10 cellular contexts compared by ENCODE assay signal in the genomic region with DNA sequence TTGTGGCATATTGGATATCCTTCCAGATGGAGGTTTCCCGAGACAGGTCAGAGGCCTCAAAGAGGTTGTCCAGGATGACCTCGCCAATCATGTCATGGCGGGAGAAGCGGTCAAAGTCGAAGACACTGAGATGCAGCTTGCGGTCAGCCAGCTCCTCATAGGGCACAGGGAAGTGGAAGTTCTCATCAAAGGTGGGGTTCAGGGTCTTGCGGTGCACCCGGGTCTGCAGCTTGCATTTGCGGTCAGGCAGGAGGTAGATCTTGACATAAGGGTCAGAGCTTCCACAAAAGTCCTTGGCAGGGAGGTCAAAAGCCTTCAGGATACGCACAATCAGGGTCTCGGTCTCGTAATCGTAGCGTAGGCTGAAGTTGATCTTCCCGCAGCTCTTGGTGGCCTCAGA. TPM values are rescaled to one million over a fixed set of nuclear protein-coding genes. Genes with fewer than 3 reads are reported as not detected.
"Had no signal": no experiment of that assay in that cellular context is flagged by ENCODE, and none has a peak within 500 bp of the region (broad histone marks: within the 10 kb centered on the region; RNA-seq: fewer than 3 reads in every experiment).

No MANE protein-coding gene starts in this region.

- H3K36me3 ChIP-seq: HAP-1 had no signal

- H3K9me3 Mint-ChIP-seq: HFFc6 had no signal

- H2AFZ ChIP-seq: GM23248 had no signal

- DNase-seq: GM23248, GOT3, HFFc6, KBM-7 had no signal

- ATAC-seq: HCT116, HepG2 had no signal

- H3K4me1 Mint-ChIP-seq: IgD-negative memory B cell had no signal

- H3K27ac Mint-ChIP-seq: HFFc6, IgD-negative memory B cell had no signal

- H3K4me3 ChIP-seq: GM23248, HAP-1 had no signal

- H3K4me3 Mint-ChIP-seq: HFFc6, IgD-negative memory B cell had no signal

- H3K27ac ChIP-seq: GM23248, HL-60 had no signal

- H3K9ac ChIP-seq: GM23248 had no signal

- H3K9me3 ChIP-seq: HAP-1 had no signal

RNA-seq across cellular contexts. Expression of gene SYT6, which starts 16.2 kb away (rescaled TPM):
- total RNA-seq: GM23248, HepG2, HFFc6, HT1080 had no signal
- polyA plus RNA-seq: GM23248, HepG2, IgD-negative memory B cell had no signal
